Comparison of ENCODE assay signal across 14 cellular contexts in genomic region chr1:38615680-38616079, GRCh38.
A peak's percentile ranks its signal among the peaks of the same experiment; 100 is the strongest.
DNase-seq lines count a peak whose midpoint lies in the region; ATAC-seq and TF ChIP-seq lines count a peak whose summit lies in the region.
"Had no signal": no experiment of that assay in that cellular context is flagged by ENCODE, and none has a peak within 500 bp of the region (broad histone marks: within the 10 kb centered on the region; RNA-seq: fewer than 3 reads in every experiment).

No MANE protein-coding gene starts in this region.

- H3K23ac ChIP-seq in mesendoderm (ENCODE audit: low read length), result no peak overlapping the region

- H2BK5ac ChIP-seq in mesendoderm (ENCODE audit: low read length), result no peak overlapping the region

- no peak overlapping the region for H3K4me3 ChIP-seq in AG09309 (ENCODE audit: control insufficient read depth, low read depth, low read length)
- no peak overlapping the region for H3K4me3 ChIP-seq in GM12864 (ENCODE audit: low read depth, low read length)
- no peak overlapping the region for H3K4me3 ChIP-seq in OCI-LY1 (ENCODE audit: low read depth, low read length, poor library complexity, severe bottlenecking)
- no peak overlapping the region for H3K4me3 ChIP-seq in mesendoderm (ENCODE audit: low read length)

- no peaks in the 10 kb centered on the region for H3K4me1 ChIP-seq in OCI-LY1 (ENCODE audit: insufficient read depth, low read length, severe bottlenecking)
- peaks cover 2% of the 10 kb centered on the region for H3K4me1 ChIP-seq in mesendoderm (ENCODE audit: control insufficient read depth, low read depth, low read length)

- no peaks in the 10 kb centered on the region for H3K79me2 ChIP-seq in OCI-LY1 (ENCODE audit: insufficient read depth, low read length)
- H3K79me2 ChIP-seq in mesendoderm (ENCODE audit: control insufficient read depth, insufficient read depth, low read length), result no peaks in the 10 kb centered on the region

- ATAC-seq in esophagus mucosa, result peak; percentile 33
- ATAC-seq: stimulated activated naive B cell treated with anti-CD40 and anti-IgM and Interleukin-4, amounts not matched to agents 10 μg/mL and 1 μg/mL and 100 μg/mL, for 72 hours had no signal

- H3K56ac ChIP-seq in mesendoderm (ENCODE audit: low read length), result no peak overlapping the region

- H4K5ac ChIP-seq in mesendoderm (ENCODE audit: low read length), result no peak overlapping the region

- H3K36me3 ChIP-seq in OCI-LY1 (ENCODE audit: insufficient read depth, low read length), result no peaks in the 10 kb centered on the region
- no peaks in the 10 kb centered on the region for H3K36me3 ChIP-seq in mesendoderm (ENCODE audit: control insufficient read depth, insufficient read depth, low read length)
- H3K36me3 ChIP-seq: neutrophil had no signal

- DNase-seq in AG09309 (ENCODE audit: low read depth) (no peak), GM12864 (ENCODE audit: low read depth) (no peak), A172 (ENCODE audit: low spot score) (no peak), iPS-NIHi7 (ENCODE audit: extremely low spot score) (no peak), NCI-H524 treated with DMSO at 0.1 percent for 48 hours (lab: John Stamatoyannopoulos, UW) (no peak), mesendoderm (no peak)
- DNase-seq: activated naive CD8-positive, alpha-beta T cell treated with anti-CD3 and anti-CD28 coated beads, Interleukin-2, amount 10 ng/mL, durations not matched to agents 7 days and 5 days; caudate nucleus; CD4-positive, alpha-beta T cell; NCI-H2081; stimulated activated naive B cell treated with anti-CD40 and anti-IgM and Interleukin-4, amounts not matched to agents 10 μg/mL and 1 μg/mL and 100 μg/mL, for 72 hours had no signal

- H3F3A ChIP-seq in OCI-LY1 (ENCODE audit: insufficient read depth, low read length), result no peaks in the 10 kb centered on the region

- no peaks in the 10 kb centered on the region for H3K9me3 ChIP-seq in OCI-LY1 (ENCODE audit: low read length)
- H3K9me3 ChIP-seq: neutrophil had no signal

- H3K9me2 ChIP-seq in OCI-LY1 (ENCODE audit: low read depth, low read length), result no peaks in the 10 kb centered on the region

- peak; percentile 9 for TF ChIP-seq CTCF in AG09309 (IDR thresholded peaks at IDR 0.05; ENCODE audit: control insufficient read depth, insufficient read depth, low read depth, low read length, missing control alignments)
- TF ChIP-seq CTCF in GM12864 (IDR thresholded peaks at IDR 0.05; ENCODE audit: low read depth, low read length, missing control alignments), result peak; percentile 45
- peak; percentile 30; the same call in 1 of the 2 replicates for TF ChIP-seq CTCF in OCI-LY1 (IDR thresholded peaks at IDR 0.05; ENCODE audit: low read length)

- no peak overlapping the region for H2AK5ac ChIP-seq in mesendoderm (ENCODE audit: low read length)

- no peak overlapping the region for H4K8ac ChIP-seq in mesendoderm (ENCODE audit: low read depth, low read length)

- no CpG with 5 or more reads among the region's 1 CpG for WGBS in mesendoderm (ENCODE audit: extremely low coverage, insufficient coverage, low lambda C conversion rate)

- H3K9ac ChIP-seq in OCI-LY1 (ENCODE audit: low read length) (no peak overlapping the region), mesendoderm (ENCODE audit: low read length) (no peak overlapping the region)

- no peaks in the 10 kb centered on the region for H3K79me1 ChIP-seq in mesendoderm (ENCODE audit: low read length)

- no peak overlapping the region for H3K4me2 ChIP-seq in OCI-LY1 (ENCODE audit: low read length)
- no peak overlapping the region for H3K4me2 ChIP-seq in mesendoderm (ENCODE audit: low read length)

- H4K20me1 ChIP-seq in OCI-LY1 (ENCODE audit: insufficient read depth, low read length), result no peaks in the 10 kb centered on the region

- H3K18ac ChIP-seq in mesendoderm (ENCODE audit: low read length), result no peak overlapping the region

- H2BK15ac ChIP-seq in mesendoderm (replicated peaks; ENCODE audit: low read depth), result no peak overlapping the region

- H2AFZ ChIP-seq in OCI-LY1 (ENCODE audit: low read length), result no peak overlapping the region

- H3K27me3 ChIP-seq in OCI-LY1 (ENCODE audit: insufficient read depth, low read length), result no peaks in the 10 kb centered on the region; the same call in 1 of the 2 replicates
- H3K27me3 ChIP-seq in mesendoderm (ENCODE audit: insufficient read depth, low read length, poor library complexity), result no peaks in the 10 kb centered on the region

- H3K27ac ChIP-seq in OCI-LY1 (ENCODE audit: low read depth, low read length, poor library complexity, severe bottlenecking), result no peak overlapping the region
- no peak overlapping the region for H3K27ac ChIP-seq in mesendoderm (ENCODE audit: low read depth, low read length)
- H3K27ac ChIP-seq: neutrophil had no signal

- no peak overlapping the region for H3K4ac ChIP-seq in mesendoderm (ENCODE audit: low read depth, low read length)

- H2BK120ac ChIP-seq in mesendoderm (ENCODE audit: low read depth, low read length), result no peak overlapping the region
